Comparison of ENCODE assay signal across 1 cellular context in genomic region chr2:213091765-213092164, GRCh38.
TF ChIP-seq lines count a peak whose summit lies in the region.

No MANE protein-coding gene starts in this region.

TF ChIP-seq in IMR-90, 13 proteins besides CTCF, POLR2A, EP300 and RAD21:
- TF ChIP-seq ELK1 (IDR thresholded peaks at IDR 0.05; ENCODE audit: borderline replicate concordance, low read depth, low read length), result no peak
- TF ChIP-seq CEBPB (IDR thresholded peaks at IDR 0.05; ENCODE audit: low read depth, low read length), result no peak
- no peak for TF ChIP-seq RFX5 (IDR thresholded peaks at IDR 0.05; ENCODE audit: low read depth, low read length)
- no peak for TF ChIP-seq SMC3 (IDR thresholded peaks at IDR 0.05; ENCODE audit: low read depth, low read length)
- no peak for TF ChIP-seq USF2 (IDR thresholded peaks at IDR 0.05; ENCODE audit: low read depth, low read length)
- no peak for TF ChIP-seq RCOR1 (IDR thresholded peaks at IDR 0.05; ENCODE audit: insufficient replicate concordance, low read length)
- no peak for TF ChIP-seq BHLHE40 (IDR thresholded peaks at IDR 0.05; ENCODE audit: low read depth, low read length)
- no peak for TF ChIP-seq FOS (IDR thresholded peaks at IDR 0.05; ENCODE audit: low read depth, low read length)
- no peak for TF ChIP-seq NFE2L2 (IDR thresholded peaks at IDR 0.05; ENCODE audit: low read depth, low read length)
- TF ChIP-seq MAFK (IDR thresholded peaks at IDR 0.05; ENCODE audit: low read depth, low read length), result no peak
- TF ChIP-seq MXI1 (IDR thresholded peaks at IDR 0.05; ENCODE audit: borderline replicate concordance, low read depth, low read length), result no peak
- no peak for TF ChIP-seq CHD1 (IDR thresholded peaks at IDR 0.05; ENCODE audit: low read depth, low read length)
- TF ChIP-seq MAZ (IDR thresholded peaks at IDR 0.05; ENCODE audit: borderline replicate concordance, low read depth, low read length), result no peak
